ENCODE assay signal across 1 cellular context in genomic region chr3:16239776-16240175, GRCh38.
TF ChIP-seq lines count a peak whose summit lies in the region.

No MANE protein-coding gene starts in this region.

TF ChIP-seq in K562, 482 proteins besides CTCF, POLR2A, EP300 and RAD21:
- TF ChIP-seq, protein P1, sequence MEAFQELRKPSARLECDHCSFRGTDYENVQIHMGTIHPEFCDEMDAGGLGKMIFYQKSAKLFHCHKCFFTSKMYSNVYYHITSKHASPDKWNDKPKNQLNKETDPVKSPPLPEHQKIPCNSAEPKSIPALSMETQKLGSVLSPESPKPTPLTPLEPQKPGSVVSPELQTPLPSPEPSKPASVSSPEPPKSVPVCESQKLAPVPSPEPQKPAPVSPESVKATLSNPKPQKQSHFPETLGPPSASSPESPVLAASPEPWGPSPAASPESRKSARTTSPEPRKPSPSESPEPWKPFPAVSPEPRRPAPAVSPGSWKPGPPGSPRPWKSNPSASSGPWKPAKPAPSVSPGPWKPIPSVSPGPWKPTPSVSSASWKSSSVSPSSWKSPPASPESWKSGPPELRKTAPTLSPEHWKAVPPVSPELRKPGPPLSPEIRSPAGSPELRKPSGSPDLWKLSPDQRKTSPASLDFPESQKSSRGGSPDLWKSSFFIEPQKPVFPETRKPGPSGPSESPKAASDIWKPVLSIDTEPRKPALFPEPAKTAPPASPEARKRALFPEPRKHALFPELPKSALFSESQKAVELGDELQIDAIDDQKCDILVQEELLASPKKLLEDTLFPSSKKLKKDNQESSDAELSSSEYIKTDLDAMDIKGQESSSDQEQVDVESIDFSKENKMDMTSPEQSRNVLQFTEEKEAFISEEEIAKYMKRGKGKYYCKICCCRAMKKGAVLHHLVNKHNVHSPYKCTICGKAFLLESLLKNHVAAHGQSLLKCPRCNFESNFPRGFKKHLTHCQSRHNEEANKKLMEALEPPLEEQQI (IDR thresholded peaks at IDR 0.05) = no peak
- TF ChIP-seq ZNF717 (CRISPR knock-in tag; IDR thresholded peaks at IDR 0.05) (no peak), SAFB2 (IDR thresholded peaks at IDR 0.05; ENCODE audit: borderline replicate concordance, low read depth, low read length, severe bottlenecking) (no peak), HDGF (IDR thresholded peaks at IDR 0.05) (no peak), ZNF408 (CRISPR knock-in tag; IDR thresholded peaks at IDR 0.05; ENCODE audit: low read depth) (no peak), ZSCAN29 (IDR thresholded peaks at IDR 0.05) (no peak)
TF ChIP-seq in K562: peak in this region for 0.
